In the genomic region with DNA sequence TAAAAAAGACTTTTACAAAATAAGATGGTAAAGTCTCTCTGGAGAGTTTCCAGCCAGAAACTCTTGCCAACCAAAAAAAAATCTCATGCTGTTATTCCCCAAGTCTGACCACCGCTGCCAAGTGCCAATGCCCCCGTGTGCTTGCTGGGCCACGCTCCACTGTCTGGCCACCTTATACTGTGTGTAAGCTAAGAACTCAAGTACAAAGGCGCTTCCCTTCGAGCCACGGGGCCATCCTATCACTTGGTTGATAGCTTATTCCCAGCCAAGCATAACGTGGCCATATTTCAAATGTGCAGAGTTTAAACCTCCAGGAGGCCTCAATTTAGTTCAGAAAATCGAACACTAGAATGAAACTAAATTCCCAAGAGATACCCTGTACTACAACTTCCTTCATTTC, we compare ENCODE assay signal across 1 cellular context.
TF ChIP-seq lines count a peak whose summit lies in the region.

No MANE protein-coding gene starts in this region.

TF ChIP-seq in K562, 482 proteins besides CTCF, POLR2A, EP300 and RAD21 (continued from another document):
- TF ChIP-seq ARID3A (IDR thresholded peaks at IDR 0.05; ENCODE audit: borderline replicate concordance, low read depth, low read length) (no peak), THRA (IDR thresholded peaks at IDR 0.05) (no peak)
